Comparison of ENCODE assay signal across 2 cellular contexts in the genomic region with DNA sequence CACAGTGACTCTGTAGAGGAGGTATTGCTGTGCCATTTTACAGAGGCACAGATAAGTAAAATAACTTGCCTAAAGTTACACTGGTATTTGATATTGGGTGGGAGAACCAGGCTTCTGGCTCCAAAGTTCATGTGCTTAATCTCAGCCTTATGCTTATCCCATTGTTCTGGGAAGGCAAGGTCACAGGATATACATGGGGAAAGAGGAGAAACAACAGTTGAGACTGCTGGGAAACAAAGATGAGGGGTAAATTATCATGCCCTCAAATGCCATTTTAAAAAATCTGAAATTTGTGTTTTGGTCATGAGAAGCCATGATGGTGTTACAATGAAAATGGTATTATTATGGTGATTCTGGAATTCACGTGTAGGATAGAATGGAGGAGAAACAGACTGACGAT.
TF ChIP-seq lines count a peak whose summit lies in the region.

No MANE protein-coding gene starts in this region.

TF ChIP-seq in HepG2, 621 proteins besides CTCF, POLR2A, EP300 and RAD21 (continues in another document):
- TF ChIP-seq ZNF577 (CRISPR knock-in tag; IDR thresholded peaks at IDR 0.05; ENCODE audit: borderline replicate concordance, low read depth), result no peak
- TF ChIP-seq ZNF3 (CRISPR knock-in tag; IDR thresholded peaks at IDR 0.05), result no peak
- no peak for TF ChIP-seq U2AF1 (optimal IDR thresholded peaks at IDR 0.05; ENCODE audit: low read depth, low read length)
- TF ChIP-seq, protein P1, sequence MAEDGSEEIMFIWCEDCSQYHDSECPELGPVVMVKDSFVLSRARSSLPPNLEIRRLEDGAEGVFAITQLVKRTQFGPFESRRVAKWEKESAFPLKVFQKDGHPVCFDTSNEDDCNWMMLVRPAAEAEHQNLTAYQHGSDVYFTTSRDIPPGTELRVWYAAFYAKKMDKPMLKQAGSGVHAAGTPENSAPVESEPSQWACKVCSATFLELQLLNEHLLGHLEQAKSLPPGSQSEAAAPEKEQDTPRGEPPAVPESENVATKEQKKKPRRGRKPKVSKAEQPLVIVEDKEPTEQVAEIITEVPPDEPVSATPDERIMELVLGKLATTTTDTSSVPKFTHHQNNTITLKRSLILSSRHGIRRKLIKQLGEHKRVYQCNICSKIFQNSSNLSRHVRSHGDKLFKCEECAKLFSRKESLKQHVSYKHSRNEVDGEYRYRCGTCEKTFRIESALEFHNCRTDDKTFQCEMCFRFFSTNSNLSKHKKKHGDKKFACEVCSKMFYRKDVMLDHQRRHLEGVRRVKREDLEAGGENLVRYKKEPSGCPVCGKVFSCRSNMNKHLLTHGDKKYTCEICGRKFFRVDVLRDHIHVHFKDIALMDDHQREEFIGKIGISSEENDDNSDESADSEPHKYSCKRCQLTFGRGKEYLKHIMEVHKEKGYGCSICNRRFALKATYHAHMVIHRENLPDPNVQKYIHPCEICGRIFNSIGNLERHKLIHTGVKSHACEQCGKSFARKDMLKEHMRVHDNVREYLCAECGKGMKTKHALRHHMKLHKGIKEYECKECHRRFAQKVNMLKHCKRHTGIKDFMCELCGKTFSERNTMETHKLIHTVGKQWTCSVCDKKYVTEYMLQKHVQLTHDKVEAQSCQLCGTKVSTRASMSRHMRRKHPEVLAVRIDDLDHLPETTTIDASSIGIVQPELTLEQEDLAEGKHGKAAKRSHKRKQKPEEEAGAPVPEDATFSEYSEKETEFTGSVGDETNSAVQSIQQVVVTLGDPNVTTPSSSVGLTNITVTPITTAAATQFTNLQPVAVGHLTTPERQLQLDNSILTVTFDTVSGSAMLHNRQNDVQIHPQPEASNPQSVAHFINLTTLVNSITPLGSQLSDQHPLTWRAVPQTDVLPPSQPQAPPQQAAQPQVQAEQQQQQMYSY (CRISPR knock-in tag; IDR thresholded peaks at IDR 0.05), result no peak
- peak; percentile 86 for TF ChIP-seq SOX5 (CRISPR knock-in tag; IDR thresholded peaks at IDR 0.05; ENCODE audit: borderline replicate concordance)
- TF ChIP-seq RORA (CRISPR knock-in tag; IDR thresholded peaks at IDR 0.05), result no peak
- no peak for TF ChIP-seq ZNF788 (CRISPR knock-in tag; IDR thresholded peaks at IDR 0.05; ENCODE audit: borderline replicate concordance)
- no peak for TF ChIP-seq ZNF326 (CRISPR knock-in tag; IDR thresholded peaks at IDR 0.05; ENCODE audit: borderline replicate concordance)
- TF ChIP-seq, protein P2, sequence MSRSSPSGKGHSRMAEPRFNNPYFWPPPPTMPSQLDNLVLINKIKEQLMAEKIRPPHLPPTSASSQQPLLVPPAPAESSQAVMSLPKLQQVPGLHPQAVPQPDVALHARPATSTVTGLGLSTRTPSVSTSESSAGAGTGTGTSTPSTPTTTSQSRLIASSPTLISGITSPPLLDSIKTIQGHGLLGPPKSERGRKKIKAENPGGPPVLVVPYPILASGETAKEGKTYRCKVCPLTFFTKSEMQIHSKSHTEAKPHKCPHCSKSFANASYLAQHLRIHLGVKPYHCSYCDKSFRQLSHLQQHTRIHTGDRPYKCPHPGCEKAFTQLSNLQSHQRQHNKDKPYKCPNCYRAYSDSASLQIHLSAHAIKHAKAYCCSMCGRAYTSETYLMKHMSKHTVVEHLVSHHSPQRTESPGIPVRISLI (CRISPR knock-in tag; IDR thresholded peaks at IDR 0.05; ENCODE audit: borderline replicate concordance), result no peak
- no peak for TF ChIP-seq HNRNPL (IDR thresholded peaks at IDR 0.05; ENCODE audit: low read depth, low read length)
- TF ChIP-seq, protein P3, sequence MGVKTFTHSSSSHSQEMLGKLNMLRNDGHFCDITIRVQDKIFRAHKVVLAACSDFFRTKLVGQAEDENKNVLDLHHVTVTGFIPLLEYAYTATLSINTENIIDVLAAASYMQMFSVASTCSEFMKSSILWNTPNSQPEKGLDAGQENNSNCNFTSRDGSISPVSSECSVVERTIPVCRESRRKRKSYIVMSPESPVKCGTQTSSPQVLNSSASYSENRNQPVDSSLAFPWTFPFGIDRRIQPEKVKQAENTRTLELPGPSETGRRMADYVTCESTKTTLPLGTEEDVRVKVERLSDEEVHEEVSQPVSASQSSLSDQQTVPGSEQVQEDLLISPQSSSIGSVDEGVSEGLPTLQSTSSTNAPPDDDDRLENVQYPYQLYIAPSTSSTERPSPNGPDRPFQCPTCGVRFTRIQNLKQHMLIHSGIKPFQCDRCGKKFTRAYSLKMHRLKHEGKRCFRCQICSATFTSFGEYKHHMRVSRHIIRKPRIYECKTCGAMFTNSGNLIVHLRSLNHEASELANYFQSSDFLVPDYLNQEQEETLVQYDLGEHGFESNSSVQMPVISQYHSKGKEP (CRISPR knock-in tag; IDR thresholded peaks at IDR 0.05), result no peak
- TF ChIP-seq ZNF619 (CRISPR knock-in tag; IDR thresholded peaks at IDR 0.05), result no peak
- TF ChIP-seq ZNF720 (CRISPR knock-in tag; IDR thresholded peaks at IDR 0.05), result no peak
- TF ChIP-seq ZNF510 (CRISPR knock-in tag; IDR thresholded peaks at IDR 0.05; ENCODE audit: low read depth), result no peak
- TF ChIP-seq, protein P4, sequence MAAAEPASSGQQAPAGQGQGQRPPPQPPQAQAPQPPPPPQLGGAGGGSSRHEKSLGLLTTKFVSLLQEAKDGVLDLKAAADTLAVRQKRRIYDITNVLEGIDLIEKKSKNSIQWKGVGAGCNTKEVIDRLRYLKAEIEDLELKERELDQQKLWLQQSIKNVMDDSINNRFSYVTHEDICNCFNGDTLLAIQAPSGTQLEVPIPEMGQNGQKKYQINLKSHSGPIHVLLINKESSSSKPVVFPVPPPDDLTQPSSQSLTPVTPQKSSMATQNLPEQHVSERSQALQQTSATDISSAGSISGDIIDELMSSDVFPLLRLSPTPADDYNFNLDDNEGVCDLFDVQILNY (CRISPR knock-in tag; conservative IDR thresholded peaks at IDR 0.05), result no peak
- TF ChIP-seq ATF7 (IDR thresholded peaks at IDR 0.05), result no peak
- no peak for TF ChIP-seq ATF7 (CRISPR knock-in tag; IDR thresholded peaks at IDR 0.05)
- TF ChIP-seq ZNF850 (CRISPR knock-in tag; conservative IDR thresholded peaks at IDR 0.05), result no peak
- no peak for TF ChIP-seq TOE1 (CRISPR knock-in tag; IDR thresholded peaks at IDR 0.05)
- TF ChIP-seq GABPB1 (CRISPR knock-in tag; IDR thresholded peaks at IDR 0.05), result no peak
- no peak for TF ChIP-seq KLF13 (CRISPR knock-in tag; IDR thresholded peaks at IDR 0.05)
- TF ChIP-seq, protein P5, sequence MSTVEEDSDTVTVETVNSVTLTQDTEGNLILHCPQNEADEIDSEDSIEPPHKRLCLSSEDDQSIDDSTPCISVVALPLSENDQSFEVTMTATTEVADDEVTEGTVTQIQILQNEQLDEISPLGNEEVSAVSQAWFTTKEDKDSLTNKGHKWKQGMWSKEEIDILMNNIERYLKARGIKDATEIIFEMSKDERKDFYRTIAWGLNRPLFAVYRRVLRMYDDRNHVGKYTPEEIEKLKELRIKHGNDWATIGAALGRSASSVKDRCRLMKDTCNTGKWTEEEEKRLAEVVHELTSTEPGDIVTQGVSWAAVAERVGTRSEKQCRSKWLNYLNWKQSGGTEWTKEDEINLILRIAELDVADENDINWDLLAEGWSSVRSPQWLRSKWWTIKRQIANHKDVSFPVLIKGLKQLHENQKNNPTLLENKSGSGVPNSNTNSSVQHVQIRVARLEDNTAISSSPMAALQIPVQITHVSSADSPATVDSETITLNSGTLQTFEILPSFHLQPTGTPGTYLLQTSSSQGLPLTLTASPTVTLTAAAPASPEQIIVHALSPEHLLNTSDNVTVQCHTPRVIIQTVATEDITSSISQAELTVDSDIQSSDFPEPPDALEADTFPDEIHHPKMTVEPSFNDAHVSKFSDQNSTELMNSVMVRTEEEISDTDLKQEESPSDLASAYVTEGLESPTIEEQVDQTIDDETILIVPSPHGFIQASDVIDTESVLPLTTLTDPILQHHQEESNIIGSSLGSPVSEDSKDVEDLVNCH (CRISPR knock-in tag; IDR thresholded peaks at IDR 0.05), result no peak
- TF ChIP-seq HNF4A (CRISPR knock-in tag; IDR thresholded peaks at IDR 0.05), result peak; percentile 47

TF ChIP-seq in H1, 55 proteins besides CTCF, POLR2A, EP300 and RAD21:
- no peak for TF ChIP-seq PHF8 (conservative IDR thresholded peaks at IDR 0.05; ENCODE audit: low read depth, low read length)
- no peak for TF ChIP-seq CREB1 (IDR thresholded peaks at IDR 0.05)
- no peak for TF ChIP-seq GTF2F1 (IDR thresholded peaks at IDR 0.05; ENCODE audit: borderline replicate concordance, low read depth, low read length)
- no peak for TF ChIP-seq TEAD4 (IDR thresholded peaks at IDR 0.05; ENCODE audit: low read depth, low read length)
- no peak for TF ChIP-seq BACH1 (IDR thresholded peaks at IDR 0.05; ENCODE audit: low read length)
